25 cellular contexts compared by ENCODE assay signal in genomic region chr16:88369447-88370008, GRCh38.
"Had no signal": no experiment of that assay in that cellular context is flagged by ENCODE, and none has a peak within 500 bp of the region (broad histone marks: within the 10 kb centered on the region; RNA-seq: fewer than 3 reads in every experiment).

No MANE protein-coding gene starts in this region.

- H3K4me1 Mint-ChIP-seq: activated CD4-positive, alpha-beta T cell treated with anti-CD3 and anti-CD28 coated beads, Interleukin-2, amount 10 ng/mL, durations not matched to agents 7 days and 5 days; activated CD8-positive, alpha-beta memory T cell treated with anti-CD3 and anti-CD28 coated beads, Interleukin-2, amount 10 ng/mL, durations not matched to agents 7 days and 5 days; activated naive CD4-positive, alpha-beta T cell treated with anti-CD3 and anti-CD28 coated beads, Interleukin-2, amount 10 ng/mL, durations not matched to agents 7 days and 5 days; activated naive CD8-positive, alpha-beta T cell treated with anti-CD3 and anti-CD28 coated beads, Interleukin-2, amount 50 U/mL, for 24 hours; stimulated activated effector memory CD8-positive, alpha-beta T cell treated with anti-CD3 and anti-CD28 coated beads, Interleukin-12 subunit alpha, Interleukin-12 subunit beta, amount 100 ng/mL, for 72 hours; stimulated activated naive CD8-positive, alpha-beta T cell treated with anti-CD3 and anti-CD28 coated beads, Interleukin-15, amount 100 ng/mL, for 72 hours had no signal

- H3K27me3 ChIP-seq: body of pancreas, cardiac muscle cell, right atrium auricular region had no signal

- H3K4me3 ChIP-seq: body of pancreas, cardiac muscle cell, prostate gland, right atrium auricular region, skin epidermis, tibial artery had no signal

- H3K27ac Mint-ChIP-seq: activated CD4-positive, alpha-beta T cell treated with anti-CD3 and anti-CD28 coated beads, Interleukin-2, amount 10 ng/mL, durations not matched to agents 7 days and 5 days; activated CD8-positive, alpha-beta memory T cell treated with anti-CD3 and anti-CD28 coated beads, Interleukin-2, amount 10 ng/mL, durations not matched to agents 7 days and 5 days; activated CD8-positive, alpha-beta T cell treated with anti-CD3 and anti-CD28 coated beads for 36 hours; activated naive CD4-positive, alpha-beta T cell treated with anti-CD3 and anti-CD28 coated beads, Interleukin-2, amount 10 ng/mL, durations not matched to agents 7 days and 5 days; activated naive CD8-positive, alpha-beta T cell treated with anti-CD3 and anti-CD28 coated beads, Interleukin-2, amount 50 U/mL, for 24 hours; dendritic cell treated with granulocyte-macrophage colony-stimulating factor and Interleukin-4, amounts not matched to agents 40 ng/mL and 50 ng/mL, for 4 days; naive B cell; stimulated activated effector memory CD8-positive, alpha-beta T cell treated with anti-CD3 and anti-CD28 coated beads, Interleukin-12 subunit alpha, Interleukin-12 subunit beta, amount 100 ng/mL, for 72 hours; stimulated activated naive CD8-positive, alpha-beta T cell treated with anti-CD3 and anti-CD28 coated beads, Interleukin-15, amount 100 ng/mL, for 72 hours had no signal

- H3K27ac ChIP-seq: body of pancreas, cardiac muscle cell, prostate gland, right atrium auricular region, skin epidermis, tibial artery, VCaP had no signal

- ATAC-seq: activated CD4-positive, CD25-positive, alpha-beta regulatory T cell treated with anti-CD3 and anti-CD28 coated beads, Interleukin-2, amount 50 U/mL, for 24 hours; activated CD8-positive, alpha-beta memory T cell treated with anti-CD3 and anti-CD28 coated beads, Interleukin-2, amount 10 ng/mL, durations not matched to agents 7 days and 5 days; activated CD8-positive, alpha-beta T cell treated with anti-CD3 and anti-CD28 coated beads for 36 hours; activated naive CD8-positive, alpha-beta T cell treated with anti-CD3 and anti-CD28 coated beads, Interleukin-2, amount 50 U/mL, for 24 hours; body of pancreas; stimulated activated effector memory CD8-positive, alpha-beta T cell treated with anti-CD3 and anti-CD28 coated beads, Interleukin-12 subunit alpha, Interleukin-12 subunit beta, amount 100 ng/mL, for 72 hours; stimulated activated naive CD8-positive, alpha-beta T cell treated with anti-CD3 and anti-CD28 coated beads, Interleukin-15, amount 100 ng/mL, for 72 hours had no signal

- H3K36me3 ChIP-seq: cardiac muscle cell, prostate gland, right atrium auricular region, tibial artery had no signal

- H3K27me3 Mint-ChIP-seq: activated CD4-positive, alpha-beta T cell treated with anti-CD3 and anti-CD28 coated beads, Interleukin-2, amount 10 ng/mL, durations not matched to agents 7 days and 5 days; activated CD8-positive, alpha-beta memory T cell treated with anti-CD3 and anti-CD28 coated beads, Interleukin-2, amount 10 ng/mL, durations not matched to agents 7 days and 5 days; activated CD8-positive, alpha-beta T cell treated with anti-CD3 and anti-CD28 coated beads for 36 hours; activated naive CD4-positive, alpha-beta T cell treated with anti-CD3 and anti-CD28 coated beads, Interleukin-2, amount 10 ng/mL, durations not matched to agents 7 days and 5 days; stimulated activated naive CD8-positive, alpha-beta T cell treated with anti-CD3 and anti-CD28 coated beads, Interleukin-15, amount 100 ng/mL, for 72 hours had no signal

- H3K9me3 Mint-ChIP-seq: activated CD4-positive, alpha-beta T cell treated with anti-CD3 and anti-CD28 coated beads, Interleukin-2, amount 10 ng/mL, durations not matched to agents 7 days and 5 days; activated CD8-positive, alpha-beta T cell treated with anti-CD3 and anti-CD28 coated beads for 36 hours; activated naive CD4-positive, alpha-beta T cell treated with anti-CD3 and anti-CD28 coated beads, Interleukin-2, amount 10 ng/mL, durations not matched to agents 7 days and 5 days; activated naive CD8-positive, alpha-beta T cell treated with anti-CD3 and anti-CD28 coated beads, Interleukin-2, amount 50 U/mL, for 24 hours; dendritic cell treated with granulocyte-macrophage colony-stimulating factor and Interleukin-4, amounts not matched to agents 40 ng/mL and 50 ng/mL, for 4 days; neural crest cell; stimulated activated effector memory CD8-positive, alpha-beta T cell treated with anti-CD3 and anti-CD28 coated beads, Interleukin-12 subunit alpha, Interleukin-12 subunit beta, amount 100 ng/mL, for 72 hours; stimulated activated naive CD8-positive, alpha-beta T cell treated with anti-CD3 and anti-CD28 coated beads, Interleukin-15, amount 100 ng/mL, for 72 hours had no signal

- H3K9me3 ChIP-seq: body of pancreas, prostate gland, right atrium auricular region, tibial artery had no signal

- H3K4me3 Mint-ChIP-seq: activated CD4-positive, alpha-beta T cell treated with anti-CD3 and anti-CD28 coated beads, Interleukin-2, amount 10 ng/mL, durations not matched to agents 7 days and 5 days; activated CD8-positive, alpha-beta memory T cell treated with anti-CD3 and anti-CD28 coated beads, Interleukin-2, amount 10 ng/mL, durations not matched to agents 7 days and 5 days; activated CD8-positive, alpha-beta T cell treated with anti-CD3 and anti-CD28 coated beads for 36 hours; activated naive CD4-positive, alpha-beta T cell treated with anti-CD3 and anti-CD28 coated beads, Interleukin-2, amount 10 ng/mL, durations not matched to agents 7 days and 5 days; activated naive CD8-positive, alpha-beta T cell treated with anti-CD3 and anti-CD28 coated beads, Interleukin-2, amount 50 U/mL, for 24 hours; dendritic cell treated with granulocyte-macrophage colony-stimulating factor and Interleukin-4, amounts not matched to agents 40 ng/mL and 50 ng/mL, for 4 days; naive B cell; neural crest cell; stimulated activated effector memory CD8-positive, alpha-beta T cell treated with anti-CD3 and anti-CD28 coated beads, Interleukin-12 subunit alpha, Interleukin-12 subunit beta, amount 100 ng/mL, for 72 hours; stimulated activated naive CD8-positive, alpha-beta T cell treated with anti-CD3 and anti-CD28 coated beads, Interleukin-15, amount 100 ng/mL, for 72 hours had no signal

- DNase-seq: activated CD4-positive, alpha-beta T cell treated with anti-CD3 and anti-CD28 coated beads, Interleukin-2, amount 10 ng/mL, durations not matched to agents 7 days and 5 days; activated CD8-positive, alpha-beta memory T cell treated with anti-CD3 and anti-CD28 coated beads, Interleukin-2, amount 10 ng/mL, durations not matched to agents 7 days and 5 days; activated CD8-positive, alpha-beta T cell treated with anti-CD3 and anti-CD28 coated beads for 36 hours; activated effector memory CD4-positive, alpha-beta T cell treated with anti-CD3 and anti-CD28 coated beads, Interleukin-2, amount 50 U/mL, for 16 hours; activated naive CD4-positive, alpha-beta T cell treated with anti-CD3 and anti-CD28 coated beads, Interleukin-2, amount 10 ng/mL, durations not matched to agents 7 days and 5 days; activated naive CD8-positive, alpha-beta T cell treated with anti-CD3 and anti-CD28 coated beads, Interleukin-2, amount 50 U/mL, for 24 hours; activated T-cell treated with anti-CD3 and anti-CD28 coated beads for 4 hours; body of pancreas; effector CD4-positive, alpha-beta T cell; foreskin fibroblast; kidney glomerular epithelial cell; mesenchymal stem cell; naive B cell; stimulated activated CD4-positive, alpha-beta T cell treated with anti-CD3 and anti-CD28 coated beads, Interleukin-2, amount 100 ng/mL, for 24 hours; stimulated activated naive CD8-positive, alpha-beta T cell treated with anti-CD3 and anti-CD28 coated beads, Interleukin-15, amount 100 ng/mL, for 72 hours had no signal

- H3K36me3 Mint-ChIP-seq: activated CD8-positive, alpha-beta memory T cell treated with anti-CD3 and anti-CD28 coated beads, Interleukin-2, amount 10 ng/mL, durations not matched to agents 7 days and 5 days; activated naive CD4-positive, alpha-beta T cell treated with anti-CD3 and anti-CD28 coated beads, Interleukin-2, amount 10 ng/mL, durations not matched to agents 7 days and 5 days; naive B cell; stimulated activated effector memory CD8-positive, alpha-beta T cell treated with anti-CD3 and anti-CD28 coated beads, Interleukin-12 subunit alpha, Interleukin-12 subunit beta, amount 100 ng/mL, for 72 hours had no signal

- H3K4me1 ChIP-seq: body of pancreas, prostate gland, right atrium auricular region, tibial artery had no signal
